Comparison of ENCODE assay signal across 2 cellular contexts in the genomic region with DNA sequence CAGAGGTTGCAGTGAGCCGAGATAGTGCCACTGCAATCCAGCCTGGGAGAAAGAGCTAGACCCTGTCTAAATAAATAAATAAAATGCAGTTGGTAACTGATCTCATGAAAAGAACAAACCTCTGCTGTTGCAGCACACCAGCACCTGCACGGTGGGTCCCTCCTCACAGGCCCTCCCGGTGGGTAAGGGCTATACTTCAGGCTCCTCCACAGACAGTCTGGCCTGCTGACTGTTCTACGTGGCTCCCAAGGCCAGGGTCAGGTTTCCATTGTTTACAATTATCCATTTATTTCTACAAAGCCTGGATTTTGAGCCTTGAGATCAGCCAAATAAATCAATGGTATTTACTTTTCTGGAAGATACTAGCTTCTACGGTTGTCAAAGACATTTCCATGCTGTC.
TF ChIP-seq lines count a peak whose summit lies in the region.

No MANE protein-coding gene starts in this region.

TF ChIP-seq in IMR-90, 13 proteins besides CTCF, POLR2A, EP300 and RAD21:
- no peak for TF ChIP-seq MAFK (IDR thresholded peaks at IDR 0.05; ENCODE audit: low read depth, low read length)
- TF ChIP-seq RCOR1 (IDR thresholded peaks at IDR 0.05; ENCODE audit: insufficient replicate concordance, low read length) = no peak
- TF ChIP-seq MXI1 (IDR thresholded peaks at IDR 0.05; ENCODE audit: borderline replicate concordance, low read depth, low read length) = no peak
- TF ChIP-seq, protein P1, sequence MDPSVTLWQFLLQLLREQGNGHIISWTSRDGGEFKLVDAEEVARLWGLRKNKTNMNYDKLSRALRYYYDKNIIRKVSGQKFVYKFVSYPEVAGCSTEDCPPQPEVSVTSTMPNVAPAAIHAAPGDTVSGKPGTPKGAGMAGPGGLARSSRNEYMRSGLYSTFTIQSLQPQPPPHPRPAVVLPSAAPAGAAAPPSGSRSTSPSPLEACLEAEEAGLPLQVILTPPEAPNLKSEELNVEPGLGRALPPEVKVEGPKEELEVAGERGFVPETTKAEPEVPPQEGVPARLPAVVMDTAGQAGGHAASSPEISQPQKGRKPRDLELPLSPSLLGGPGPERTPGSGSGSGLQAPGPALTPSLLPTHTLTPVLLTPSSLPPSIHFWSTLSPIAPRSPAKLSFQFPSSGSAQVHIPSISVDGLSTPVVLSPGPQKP (IDR thresholded peaks at IDR 0.05; ENCODE audit: borderline replicate concordance, low read depth, low read length) = no peak

TF ChIP-seq in K562, 482 proteins besides CTCF, POLR2A, EP300 and RAD21:
- no peak for TF ChIP-seq ZFX (CRISPR knock-in tag; IDR thresholded peaks at IDR 0.05)
- no peak for TF ChIP-seq SREBF1 (IDR thresholded peaks at IDR 0.05; ENCODE audit: borderline replicate concordance, low read depth, low read length)
- no peak for TF ChIP-seq ZNF589 (CRISPR knock-in tag; IDR thresholded peaks at IDR 0.05; ENCODE audit: low read depth)
- TF ChIP-seq, protein P2, sequence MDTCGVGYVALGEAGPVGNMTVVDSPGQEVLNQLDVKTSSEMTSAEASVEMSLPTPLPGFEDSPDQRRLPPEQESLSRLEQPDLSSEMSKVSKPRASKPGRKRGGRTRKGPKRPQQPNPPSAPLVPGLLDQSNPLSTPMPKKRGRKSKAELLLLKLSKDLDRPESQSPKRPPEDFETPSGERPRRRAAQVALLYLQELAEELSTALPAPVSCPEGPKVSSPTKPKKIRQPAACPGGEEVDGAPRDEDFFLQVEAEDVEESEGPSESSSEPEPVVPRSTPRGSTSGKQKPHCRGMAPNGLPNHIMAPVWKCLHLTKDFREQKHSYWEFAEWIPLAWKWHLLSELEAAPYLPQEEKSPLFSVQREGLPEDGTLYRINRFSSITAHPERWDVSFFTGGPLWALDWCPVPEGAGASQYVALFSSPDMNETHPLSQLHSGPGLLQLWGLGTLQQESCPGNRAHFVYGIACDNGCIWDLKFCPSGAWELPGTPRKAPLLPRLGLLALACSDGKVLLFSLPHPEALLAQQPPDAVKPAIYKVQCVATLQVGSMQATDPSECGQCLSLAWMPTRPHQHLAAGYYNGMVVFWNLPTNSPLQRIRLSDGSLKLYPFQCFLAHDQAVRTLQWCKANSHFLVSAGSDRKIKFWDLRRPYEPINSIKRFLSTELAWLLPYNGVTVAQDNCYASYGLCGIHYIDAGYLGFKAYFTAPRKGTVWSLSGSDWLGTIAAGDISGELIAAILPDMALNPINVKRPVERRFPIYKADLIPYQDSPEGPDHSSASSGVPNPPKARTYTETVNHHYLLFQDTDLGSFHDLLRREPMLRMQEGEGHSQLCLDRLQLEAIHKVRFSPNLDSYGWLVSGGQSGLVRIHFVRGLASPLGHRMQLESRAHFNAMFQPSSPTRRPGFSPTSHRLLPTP (IDR thresholded peaks at IDR 0.05; ENCODE audit: borderline replicate concordance, extremely low read depth, insufficient read length) = no peak
- TF ChIP-seq ZNF175 (CRISPR knock-in tag; IDR thresholded peaks at IDR 0.05; ENCODE audit: low read depth) = no peak
- no peak for TF ChIP-seq NR2C2 (CRISPR knock-in tag; IDR thresholded peaks at IDR 0.05)
- TF ChIP-seq NR2C2 (tag; IDR thresholded peaks at IDR 0.05) = no peak
- TF ChIP-seq PPARD (CRISPR knock-in tag; IDR thresholded peaks at IDR 0.05) = no peak
- TF ChIP-seq MTA3 (IDR thresholded peaks at IDR 0.05; ENCODE audit: borderline replicate concordance) = no peak
- no peak for TF ChIP-seq BCOR (IDR thresholded peaks at IDR 0.05)
- no peak for TF ChIP-seq FOXA1 (IDR thresholded peaks at IDR 0.05; ENCODE audit: borderline replicate concordance)
- TF ChIP-seq ZNF263 (CRISPR knock-in tag; IDR thresholded peaks at IDR 0.05; ENCODE audit: borderline replicate concordance) = no peak
- no peak for TF ChIP-seq ZNF140 (CRISPR knock-in tag; IDR thresholded peaks at IDR 0.05)
